Comparison of ENCODE assay signal across 9 cellular contexts in the genomic region with DNA sequence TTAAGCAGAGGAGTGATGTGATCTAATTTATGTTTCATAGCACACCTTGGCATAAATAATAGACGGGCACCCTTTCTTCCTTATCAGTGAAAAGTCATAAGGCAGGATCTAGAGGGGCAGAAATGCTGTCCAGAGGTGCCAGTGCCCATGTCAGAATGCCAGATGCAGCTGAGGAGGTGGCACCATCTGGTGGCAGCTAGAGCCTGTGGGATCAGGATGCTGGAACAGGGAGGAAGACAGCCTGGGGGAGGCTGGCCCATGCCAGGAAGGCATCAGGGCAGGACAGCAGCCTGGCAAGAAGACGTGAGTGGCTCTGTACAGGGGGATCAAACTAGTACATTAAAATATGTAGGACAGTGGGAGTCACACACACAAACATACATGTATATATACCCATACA. TPM values are rescaled to one million over a fixed set of nuclear protein-coding genes. Genes with fewer than 3 reads are reported as not detected.
A peak's percentile ranks its signal among the peaks of the same experiment; 100 is the strongest.
DNase-seq lines count a peak whose midpoint lies in the region; ATAC-seq, FAIRE-seq and TF ChIP-seq lines count a peak whose summit lies in the region.
"Had no signal": no experiment of that assay in that cellular context is flagged by ENCODE, and none has a peak within 500 bp of the region (broad histone marks: within the 10 kb centered on the region; RNA-seq: fewer than 3 reads in every experiment).

No MANE protein-coding gene starts in this region.

- H2BK5ac ChIP-seq in neuronal stem cell (ENCODE audit: low read length) = no peak overlapping the region

- H2BK12ac ChIP-seq in neuronal stem cell (ENCODE audit: low read length) = no peak overlapping the region

- no peaks in the 10 kb centered on the region for H3K36me3 ChIP-seq in OCI-LY7 (ENCODE audit: insufficient read depth, low read length)
- H3K36me3 ChIP-seq in neuronal stem cell (replicated peaks in 1 of 2; ENCODE audit: control insufficient read depth in 2 of 2, insufficient read depth in 2 of 2, low read length in 2 of 2) = peaks cover 0 to 2% of the 10 kb centered on the region in 2 donors
- H3K36me3 ChIP-seq in tibial nerve = no peaks in the 10 kb centered on the region

- H3K27me3 ChIP-seq in foreskin keratinocyte (no peaks in the 10 kb centered on the region), neuronal stem cell (ENCODE audit: control insufficient read depth in 3 of 3, insufficient read depth in 3 of 3, low read depth in 1 of 3, low read length in 3 of 3) (no peaks in the 10 kb centered on the region), tibial nerve (no peaks in the 10 kb centered on the region)

- H3K4ac ChIP-seq in neuronal stem cell (ENCODE audit: low read length) = no peak overlapping the region

- H3K9ac ChIP-seq in neuronal stem cell (ENCODE audit: low read depth, low read length, poor library complexity) = no peak overlapping the region

- DNase-seq in AG08395 (ENCODE audit: low spot score) (peak; percentile 27), GM12864 (ENCODE audit: low read depth) (no peak), OCI-LY7 (ENCODE audit: low spot score) (no peak), foreskin keratinocyte (no peak), neuronal stem cell (ENCODE audit: low spot score) (no peak), tibial nerve (ENCODE audit: low spot score in 2 of 2) (no peak), NCI-H1436 treated with DMSO at 0.1 percent for 48 hours (lab: John Stamatoyannopoulos, UW) (no peak), GM19239 (ENCODE audit: insufficient read length, low spot score) (no peak)

- no peak for TF ChIP-seq EP300 in tibial nerve (IDR thresholded peaks at IDR 0.05)

- no peak overlapping the region for H2AK5ac ChIP-seq in neuronal stem cell (ENCODE audit: low read depth, low read length)

- H2AFZ ChIP-seq in OCI-LY7 (ENCODE audit: low read length) (no peak overlapping the region), neuronal stem cell (ENCODE audit: low read length) (no peak overlapping the region)

- H3K18ac ChIP-seq in neuronal stem cell (ENCODE audit: low read length) = no peak overlapping the region

- no peak overlapping the region for H3K23ac ChIP-seq in neuronal stem cell (ENCODE audit: low read depth, low read length, poor library complexity)

- H3K14ac ChIP-seq in neuronal stem cell (ENCODE audit: low read length) = no peak overlapping the region

- H3K9me3 ChIP-seq in OCI-LY7 (ENCODE audit: low read length) (no peaks in the 10 kb centered on the region), neuronal stem cell (replicated peaks in 1 of 2; ENCODE audit: control insufficient read depth in 2 of 2, insufficient read depth in 1 of 2, low read depth in 1 of 2, low read length in 2 of 2) (no peaks in the 10 kb centered on the region), tibial nerve (no peaks in the 10 kb centered on the region)

- ATAC-seq in foreskin keratinocyte = peak; percentile 64

- H2BK120ac ChIP-seq in neuronal stem cell (ENCODE audit: low read depth, low read length) = no peak overlapping the region

- H3K79me1 ChIP-seq in neuronal stem cell (ENCODE audit: low read depth, low read length) = no peaks in the 10 kb centered on the region

- no TSS peak for BruUV-seq in OCI-LY7 (replicated peaks; lab: Mats Ljungman, UMichigan)

- H3K4me2 ChIP-seq in OCI-LY7 (ENCODE audit: low read length) = no peak overlapping the region
- H3K4me2 ChIP-seq in neuronal stem cell (ENCODE audit: insufficient read depth, low read length, poor library complexity, severe bottlenecking) = no peak overlapping the region

- H4K91ac ChIP-seq in neuronal stem cell (ENCODE audit: low read depth, low read length, poor library complexity) = no peak overlapping the region

- POLR2A ChIA-PET in OCI-LY7 (lab: Charles Lee) = interaction anchor here (1.2 kb wide), 1 partner anchor 14 kb away, joined by 3 read pairs; no protein-coding TSS in a partner anchor

- no peaks in the 10 kb centered on the region for H3K9me2 ChIP-seq in OCI-LY7 (ENCODE audit: insufficient read depth, low read length)

- intact Hi-C loops in OCI-LY7 (cut with micrococcal nuclease; ENCODE audit: unreplicated experiment) = no loop called here

- no CpG with 5 or more reads among the region's 2 CpGs for WGBS in neuronal stem cell (ENCODE audit: extremely low coverage in 2 of 2, insufficient read length in 2 of 2, insufficient replicate concordance in 1 of 2), 2 donors
- 93 to 96% methylated on average over 2 of the region's 2 CpGs for WGBS in tibial nerve, 2 donors

- peak; percentile 22 for TF ChIP-seq CTCF in GM12864 (IDR thresholded peaks at IDR 0.05; ENCODE audit: low read depth, low read length, missing control alignments)
- peak; percentile 32; the same call in 1 of the 2 replicates for TF ChIP-seq CTCF in OCI-LY7 (conservative IDR thresholded peaks at IDR 0.05; ENCODE audit: low read length)
- TF ChIP-seq CTCF in foreskin keratinocyte (conservative IDR thresholded peaks at IDR 0.05) = peak; percentile 57
- TF ChIP-seq CTCF in tibial nerve (IDR thresholded peaks at IDR 0.05) = no peak

- no peak overlapping the region for H3K27ac ChIP-seq in OCI-LY7 (ENCODE audit: low read depth, low read length, poor library complexity, severe bottlenecking)
- no peak overlapping the region for H3K27ac ChIP-seq in foreskin keratinocyte
- no peak overlapping the region for H3K27ac ChIP-seq in neuronal stem cell (replicated peaks; ENCODE audit: low read length)
- no peak overlapping the region for H3K27ac ChIP-seq in tibial nerve

- no peak for TF ChIP-seq POLR2A in tibial nerve (IDR thresholded peaks at IDR 0.05)

- CTCF ChIA-PET in OCI-LY7 (lab: Charles Lee; ENCODE audit: unreplicated experiment) = no interaction called here

- H3K4me1 ChIP-seq in OCI-LY7 (ENCODE audit: insufficient read depth, low read length, poor library complexity, severe bottlenecking) (no peaks in the 10 kb centered on the region), foreskin keratinocyte (no peaks in the 10 kb centered on the region), neuronal stem cell (ENCODE audit: control insufficient read depth in 2 of 2, insufficient read depth in 1 of 2, low read depth in 1 of 2, low read length in 2 of 2) (no peaks in the 10 kb centered on the region), tibial nerve (peaks cover 0 to 20% (median 0%) of the 10 kb centered on the region in 4 donors)

- H3K4me3 ChIP-seq in GM12864 (ENCODE audit: low read depth, low read length) (no peak overlapping the region), OCI-LY7 (ENCODE audit: low read depth, low read length, poor library complexity, severe bottlenecking) (no peak overlapping the region), neuronal stem cell (ENCODE audit: low read length in 2 of 2) (no peak overlapping the region), tibial nerve (no peak overlapping the region)

- H4K20me1 ChIP-seq in OCI-LY7 (ENCODE audit: insufficient read depth, low read length) = no peaks in the 10 kb centered on the region

- no peak overlapping the region for H4K8ac ChIP-seq in neuronal stem cell (ENCODE audit: low read depth, low read length)

- no peak for FAIRE-seq in GM19239 (lab: Jason Lieb, UNC)
- FAIRE-seq: astrocyte had no signal

- H3K79me2 ChIP-seq in OCI-LY7 (ENCODE audit: insufficient read depth, low read depth, low read length) = no peaks in the 10 kb centered on the region

- no peak overlapping the region for H2BK15ac ChIP-seq in neuronal stem cell (ENCODE audit: low read length)

RNA-seq across cellular contexts. Expression of gene MYH15, which starts 16.5 kb away (rescaled TPM):
- total RNA-seq in OCI-LY7 (2014; rRNA removed; shearing (Covaris generic)) = 0.57 and 1.1 TPM in 2 replicates
- total RNA-seq in OCI-LY7 (2022) (0.06 and 0.46 TPM in 2 replicates), foreskin keratinocyte (5.0 and 6.3 TPM in 2 replicates), tibial nerve (under 1 TPM in 2 of 4 donors, not detected in 2; under 0.01 to 0.22 TPM)
- polyA plus RNA-seq in foreskin keratinocyte = 1.3 and 1.5 TPM in 2 replicates
- 0.03 TPM for polyA plus RNA-seq in neuronal stem cell (2013, experiment 1 of 2)
- polyA plus RNA-seq in neuronal stem cell (2013, experiment 2 of 2) = 0.06 TPM

Comparison
In these comparisons a context has a peak if more than half of its experiments do, and no peak if none do; other contexts are left out.
1. CTCF ChIP-seq: peak in GM12864 (single experiment), OCI-LY7 (single experiment) and foreskin keratinocyte (single experiment); none in tibial nerve (0 of 5).